In the genomic region with DNA sequence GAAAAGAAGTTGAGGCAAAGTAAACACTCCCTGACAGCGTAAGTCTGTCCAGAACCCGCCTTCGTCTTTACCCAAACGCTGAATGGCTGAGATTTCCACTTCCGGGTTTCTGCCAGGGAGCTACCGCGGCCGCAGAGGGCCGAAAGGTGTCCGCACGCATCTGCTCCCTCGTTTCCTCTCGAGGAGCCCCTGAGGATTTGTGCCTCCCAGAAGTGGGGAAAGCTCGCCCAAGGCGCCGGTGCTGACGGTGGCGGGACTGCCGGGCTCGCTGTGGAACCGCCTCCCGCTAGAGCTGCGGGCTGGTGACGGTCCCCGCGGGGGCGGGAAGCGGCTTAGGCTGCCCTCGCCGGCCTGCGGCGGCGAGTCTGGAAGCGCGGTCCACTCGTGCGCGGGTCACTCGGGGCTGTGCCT, we compare ENCODE assay signal across 8 cellular contexts.
DNase-seq lines count a peak whose midpoint lies in the region; ATAC-seq, FAIRE-seq and TF ChIP-seq lines count a peak whose summit lies in the region.

No MANE protein-coding gene starts in this region.

- CTCF ChIA-PET in K562 (lab: Yijun Ruan, JAX; ENCODE audit: low intra/inter-chr PET ratio): no interaction called here

- peak overlapping the region; percentile 65 for H3K4me2 ChIP-seq in K562 (ENCODE audit: insufficient read depth, low read length)

- POLR2A ChIA-PET in K562 (lab: Yijun Ruan, JAX): interaction anchor here (0.6 to 0.7 kb wide), 2 partner anchors 53 to 895 kb away, joined by 3 to 4 read pairs; no protein-coding TSS in a partner anchor

- FAIRE-seq in K562 (lab: Jason Lieb, UNC): no peak

- peak; percentile 56 for DNase-seq in NCI-H2029 (lab: John Stamatoyannopoulos, UW)
- DNase-seq in NCI-H2029 treated with DMSO at 0.1 percent for 48 hours (lab: John Stamatoyannopoulos, UW): no peak
- DNase-seq in NCI-H2171 (lab: John Stamatoyannopoulos, UW): peak; percentile 3
- peak; percentile 36 to 95 (median 70) for DNase-seq in K562 (ENCODE audit: extremely low read depth in 1 of 4, low spot score in 3 of 4)
- peak; percentile 65 for DNase-seq in renal cortical epithelial cell (ENCODE audit: low read depth)
- DNase-seq in kidney tubule cell (ENCODE audit: low spot score): no peak
- no peak for DNase-seq in stimulated activated naive CD4-positive, alpha-beta T cell treated with Interleukin-2 at 50 U/mL for 16 hours (lab: John Stamatoyannopoulos, UW)

- no peaks in the 10 kb centered on the region for H4K20me1 ChIP-seq in K562 (replicated peaks; ENCODE audit: control insufficient read depth, insufficient read depth, low read length)

- peak in 2 of 3 experiments; percentile 31 to 33; a peak in 3 of 6 replicates for TF ChIP-seq CTCF in K562 (IDR thresholded peaks at IDR 0.05 in 2 of 3, conservative IDR thresholded peaks at IDR 0.05 in 1 of 3; ENCODE audit: insufficient read depth in 2 of 3, low read depth in 1 of 3, low read length in 3 of 3)

- H3K27me3 ChIP-seq in K562 (ENCODE audit: control insufficient read depth in 2 of 2, insufficient read depth in 2 of 2, low read length in 2 of 2): no peaks in the 10 kb centered on the region

- TF ChIP-seq RAD21 in K562 (CRISPR knock-in tag; conservative IDR thresholded peaks at IDR 0.05 in 1 of 2, IDR thresholded peaks at IDR 0.05 in 1 of 2): no peak

- no peaks in the 10 kb centered on the region for H3K9me1 ChIP-seq in K562 (ENCODE audit: control insufficient read depth, insufficient read depth, low read length)

- no peaks in the 10 kb centered on the region for H3K9me3 ChIP-seq in K562 (replicated peaks; ENCODE audit: control insufficient read depth, insufficient read depth, low read depth, low read length)

- BruUV-seq in K562 (replicated peaks; lab: Mats Ljungman, UMichigan): no TSS peak

- peaks cover 0 to 5% of the 10 kb centered on the region in 2 experiments; a peak in 2 of 5 replicates for H3K4me1 ChIP-seq in K562 (replicated peaks in 1 of 2; ENCODE audit: control insufficient read depth in 2 of 2, insufficient read depth in 2 of 2, low read length in 2 of 2)

- H3K9ac ChIP-seq in K562 (ENCODE audit: insufficient read depth in 1 of 2, low read depth in 2 of 2, low read length in 2 of 2): peak overlapping the region; percentile 62 to 89

- ATAC-seq in K562 (peak; percentile 100), GM21515 (IDR thresholded peaks at IDR 0.05; ENCODE audit: unreplicated experiment) (no peak)

- intact Hi-C loops in K562 (cut with micrococcal nuclease): no loop called here

- in situ Hi-C loops in K562 (cut with MboI): loop anchor here (5.0 kb wide), 1 partner anchor 420 kb away; no protein-coding TSS in a partner anchor

- WGBS in K562 (ENCODE audit: insufficient coverage, low coverage, missing lambda C conversion rate): 4% methylated on average over 31 of the region's 39 CpGs

- 0 out of 2 replicates have a peak, but pooled peaks have one; percentile 49 for TF ChIP-seq POLR2A in K562 (conservative IDR thresholded peaks at IDR 0.05)

- peak overlapping the region; percentile 87 for H2AFZ ChIP-seq in K562 (ENCODE audit: low read depth, low read length)

- no peaks in the 10 kb centered on the region for H3K36me3 ChIP-seq in K562 (ENCODE audit: control insufficient read depth, insufficient read depth, low read length)

- H3K79me2 ChIP-seq in K562 (ENCODE audit: control insufficient read depth, insufficient read depth, low read length): peaks cover 2% of the 10 kb centered on the region; the same call in 1 of the 3 replicates

- peak overlapping the region; percentile 68; the same call in 2 of the 3 replicates for H3K27ac ChIP-seq in K562 (ENCODE audit: extremely low read depth, low read depth, low read length)

- no peak for TF ChIP-seq EP300 in K562 (IDR thresholded peaks at IDR 0.05; ENCODE audit: low read length)

- peak overlapping the region; percentile 44 for H3K4me3 ChIP-seq in K562

TF ChIP-seq in K562, 482 proteins besides CTCF, POLR2A, EP300 and RAD21 (continues in another document):
- TF ChIP-seq NCOA6 (IDR thresholded peaks at IDR 0.05) (no peak), GABPA (tag; conservative IDR thresholded peaks at IDR 0.05; ENCODE audit: low read depth) (peak; percentile 59), CCNT2 (IDR thresholded peaks at IDR 0.05; ENCODE audit: borderline replicate concordance, extremely low read depth, insufficient read length, low read depth, low read length) (no peak), CREB1 (IDR thresholded peaks at IDR 0.05) (0 out of 2 replicates have a peak, but pooled peaks have one; percentile 24), CREB1 (CRISPR knock-in tag; IDR thresholded peaks at IDR 0.05) (no peak), RBFOX2 (IDR thresholded peaks at IDR 0.05; ENCODE audit: low read depth, low read length) (peak; percentile 74)
- TF ChIP-seq, protein P1, sequence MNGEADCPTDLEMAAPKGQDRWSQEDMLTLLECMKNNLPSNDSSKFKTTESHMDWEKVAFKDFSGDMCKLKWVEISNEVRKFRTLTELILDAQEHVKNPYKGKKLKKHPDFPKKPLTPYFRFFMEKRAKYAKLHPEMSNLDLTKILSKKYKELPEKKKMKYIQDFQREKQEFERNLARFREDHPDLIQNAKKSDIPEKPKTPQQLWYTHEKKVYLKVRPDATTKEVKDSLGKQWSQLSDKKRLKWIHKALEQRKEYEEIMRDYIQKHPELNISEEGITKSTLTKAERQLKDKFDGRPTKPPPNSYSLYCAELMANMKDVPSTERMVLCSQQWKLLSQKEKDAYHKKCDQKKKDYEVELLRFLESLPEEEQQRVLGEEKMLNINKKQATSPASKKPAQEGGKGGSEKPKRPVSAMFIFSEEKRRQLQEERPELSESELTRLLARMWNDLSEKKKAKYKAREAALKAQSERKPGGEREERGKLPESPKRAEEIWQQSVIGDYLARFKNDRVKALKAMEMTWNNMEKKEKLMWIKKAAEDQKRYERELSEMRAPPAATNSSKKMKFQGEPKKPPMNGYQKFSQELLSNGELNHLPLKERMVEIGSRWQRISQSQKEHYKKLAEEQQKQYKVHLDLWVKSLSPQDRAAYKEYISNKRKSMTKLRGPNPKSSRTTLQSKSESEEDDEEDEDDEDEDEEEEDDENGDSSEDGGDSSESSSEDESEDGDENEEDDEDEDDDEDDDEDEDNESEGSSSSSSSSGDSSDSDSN (IDR thresholded peaks at IDR 0.05; ENCODE audit: borderline replicate concordance in 1 of 2, low read depth in 2 of 2, low read length in 2 of 2): peak; percentile 51 to 58; a peak in 1 of 4 replicates

Comparison
In these comparisons a context has a peak if more than half of its experiments do, and no peak if none do; other contexts are left out.
1. DNase-seq: peak in NCI-H2029 (single experiment), NCI-H2171 (single experiment), K562 (4 of 4) and renal cortical epithelial cell (single experiment); none in NCI-H2029 treated with DMSO at 0.1 percent for 48 hours (single experiment), kidney tubule cell (single experiment) and stimulated activated naive CD4-positive, alpha-beta T cell treated with Interleukin-2 at 50 U/mL for 16 hours (single experiment).